ENCODE assay signal across 15 cellular contexts in genomic region chr20:33852971-33853813, GRCh38. TPM values are rescaled to one million over a fixed set of nuclear protein-coding genes. Genes with fewer than 3 reads are reported as not detected.
DNase-seq lines count a peak whose midpoint lies in the region; ATAC-seq, FAIRE-seq and TF ChIP-seq lines count a peak whose summit lies in the region.
"Had no signal": no experiment of that assay in that cellular context is flagged by ENCODE, and none has a peak within 500 bp of the region (broad histone marks: within the 10 kb centered on the region; RNA-seq: fewer than 3 reads in every experiment).

No MANE protein-coding gene starts in this region.

- peaks cover 48 to 66% of the 10 kb centered on the region in 2 experiments for H3K36me3 ChIP-seq in HepG2 (replicated peaks in 1 of 2; ENCODE audit: control insufficient read depth in 1 of 2, insufficient read depth in 2 of 2, low read length in 2 of 2)
- H3K36me3 ChIP-seq in right lobe of liver: peaks cover 0 to 43% (median 17%) of the 10 kb centered on the region in 4 donors
- H3K36me3 ChIP-seq in right atrium auricular region: peaks cover 50% of the 10 kb centered on the region

- no peaks in the 10 kb centered on the region for H3K9me3 Mint-ChIP-seq in activated B cell treated with CpG ODN at 0.5 μM for 24 hours
- H3K9me3 Mint-ChIP-seq: naive B cell, type B pancreatic cell had no signal

- no peak overlapping the region for H3K4me3 Mint-ChIP-seq in activated B cell treated with CpG ODN at 0.5 μM for 24 hours
- H3K4me3 Mint-ChIP-seq: naive B cell, type B pancreatic cell had no signal

- peaks cover 10% of the 10 kb centered on the region for H3K4me1 ChIP-seq in HepG2 (ENCODE audit: insufficient read depth, low read length)
- H3K4me1 ChIP-seq in right lobe of liver: no peaks in the 10 kb centered on the region
- no peaks in the 10 kb centered on the region for H3K4me1 ChIP-seq in right atrium auricular region
- H3K4me1 ChIP-seq: psoas muscle had no signal

- CTCF ChIA-PET in HepG2 (lab: Yijun Ruan, JAX; ENCODE audit: low intra/inter-chr PET ratio, low total read pairs): no interaction called here
- CTCF ChIA-PET in activated B cell treated with CpG ODN at 0.5 μM for 24 hours (lab: Charles Lee): no interaction called here

- peaks cover 3% of the 10 kb centered on the region for H3K79me2 ChIP-seq in HepG2 (ENCODE audit: insufficient read depth, low read length)

- 97% methylated on average over 20 of the region's 20 CpGs for WGBS in HepG2 (ENCODE audit: low lambda C conversion rate)
- 84% methylated on average over 11 of the region's 20 CpGs for WGBS in right lobe of liver (ENCODE audit: insufficient coverage, low coverage, low lambda C conversion rate, missing lambda C conversion rate)

- TF ChIP-seq POLR2A in HepG2 (IDR thresholded peaks at IDR 0.05; ENCODE audit: insufficient read depth in 1 of 2, low read depth in 2 of 2, low read length in 2 of 2): no peak
- no peak for TF ChIP-seq POLR2A in right lobe of liver (IDR thresholded peaks at IDR 0.05)

- TF ChIP-seq EP300 in HepG2 (IDR thresholded peaks at IDR 0.05; ENCODE audit: low read depth in 2 of 2, low read length in 2 of 2): no peak
- TF ChIP-seq EP300 in HepG2 (CRISPR knock-in tag; IDR thresholded peaks at IDR 0.05; ENCODE audit: borderline replicate concordance): no peak

- in situ Hi-C loops in HepG2 (cut with HindIII; ENCODE audit: extremely low pct_ligation_motif_present, low pct_unique_long_range_greater_than_20kb): no loop called here

- no peak overlapping the region for H3K27ac ChIP-seq in HepG2 (ENCODE audit: extremely low read length, insufficient read depth, low read length)
- H3K27ac ChIP-seq in right lobe of liver: no peak overlapping the region
- peak overlapping the region; percentile 4 for H3K27ac ChIP-seq in angular gyrus (ENCODE audit: low read depth, low read length)
- no peak overlapping the region for H3K27ac ChIP-seq in right atrium auricular region
- H3K27ac ChIP-seq: psoas muscle, SK-N-MC had no signal

- no peak for DNase-seq in HepG2 (ENCODE audit: low spot score)
- DNase-seq in right lobe of liver: no peak
- no peak for DNase-seq in activated B cell treated with CpG ODN at 0.5 μM for 24 hours
- DNase-seq in stimulated activated naive CD8-positive, alpha-beta T cell treated with anti-CD3 and anti-CD28 coated beads, Interleukin-15, Interleukin-2, amounts not matched to agents 100 U/mL and 50 U/mL, for 24 hours: no peak
- no peak for DNase-seq in left lobe of liver (ENCODE audit: low spot score)
- no peak for DNase-seq in NCI-H748 treated with DMSO at 0.1 percent for 48 hours (lab: John Stamatoyannopoulos, UW)
- DNase-seq in right atrium auricular region (ENCODE audit: low spot score): no peak
- DNase-seq: effector CD8-positive, alpha-beta T cell; naive B cell; NCI-H187; NCI-H524 had no signal

- no peak for TF ChIP-seq RAD21 in HepG2 (CRISPR knock-in tag; IDR thresholded peaks at IDR 0.05)

- no peaks in the 10 kb centered on the region for H3K27me3 Mint-ChIP-seq in activated B cell treated with CpG ODN at 0.5 μM for 24 hours
- H3K27me3 Mint-ChIP-seq: naive B cell, type B pancreatic cell had no signal

- no peak for ATAC-seq in HepG2
- ATAC-seq in right lobe of liver: no peak
- no peak for ATAC-seq in activated B cell treated with CpG ODN at 0.5 μM for 24 hours (ENCODE audit: low read depth)
- peak; percentile 51 for ATAC-seq in stimulated activated naive CD8-positive, alpha-beta T cell treated with anti-CD3 and anti-CD28 coated beads, Interleukin-15, Interleukin-2, amounts not matched to agents 100 U/mL and 50 U/mL, for 24 hours
- no peak for ATAC-seq in left lobe of liver
- ATAC-seq: psoas muscle had no signal

- H3K4me2 ChIP-seq in HepG2 (ENCODE audit: low read depth, low read length): no peak overlapping the region

- no peaks in the 10 kb centered on the region; the same call in 1 of the 2 replicates for H4K20me1 ChIP-seq in HepG2 (ENCODE audit: insufficient read depth, low read length)

- peaks cover 94% of the 10 kb centered on the region for H3K36me3 Mint-ChIP-seq in activated B cell treated with CpG ODN at 0.5 μM for 24 hours (ENCODE audit: low read depth)

- TF ChIP-seq CTCF in HepG2 (CRISPR knock-in tag; IDR thresholded peaks at IDR 0.05) (no peak), right lobe of liver (IDR thresholded peaks at IDR 0.05) (no peak), activated B cell treated with CpG ODN at 0.5 μM for 24 hours (IDR thresholded peaks at IDR 0.05) (no peak), right atrium auricular region (IDR thresholded peaks at IDR 0.05) (no peak)

- H3K27me3 ChIP-seq in HepG2 (ENCODE audit: control insufficient read depth in 1 of 2, insufficient read depth in 2 of 2, low read length in 2 of 2) (no peaks in the 10 kb centered on the region), right lobe of liver (no peaks in the 10 kb centered on the region), right atrium auricular region (no peaks in the 10 kb centered on the region)

- intact Hi-C loops in HepG2 (cut with micrococcal nuclease; ENCODE audit: unreplicated experiment) (no loop called here), right lobe of liver (cut with DNase I) (no loop called here), activated B cell treated with CpG ODN at 0.5 μM for 24 hours (cut with micrococcal nuclease) (no loop called here)

- POLR2A ChIA-PET in HepG2 (lab: Yijun Ruan, JAX) (no interaction called here), activated B cell treated with CpG ODN at 0.5 μM for 24 hours (lab: Charles Lee) (no interaction called here)

- H3K4me3 ChIP-seq in HepG2 (replicated peaks in 1 of 3; ENCODE audit: insufficient read depth in 1 of 3, low read depth in 2 of 3, low read length in 3 of 3) (no peak overlapping the region), right lobe of liver (no peak overlapping the region), right atrium auricular region (no peak overlapping the region)
- H3K4me3 ChIP-seq: psoas muscle, SK-N-MC had no signal

- H3K9me3 ChIP-seq in HepG2 (ENCODE audit: low read length): no peaks in the 10 kb centered on the region
- H3K9me3 ChIP-seq in right lobe of liver: no peaks in the 10 kb centered on the region
- H3K9me3 ChIP-seq in right atrium auricular region: no peaks in the 10 kb centered on the region
- H3K9me3 ChIP-seq: psoas muscle had no signal

- no peak overlapping the region for H2AFZ ChIP-seq in HepG2 (ENCODE audit: low read length)

- no peak for FAIRE-seq in HepG2 (lab: Jason Lieb, UNC)

- no TSS peak for BruUV-seq in HepG2 (replicated peaks; lab: Mats Ljungman, UMichigan)

- H3K4me1 Mint-ChIP-seq in activated B cell treated with CpG ODN at 0.5 μM for 24 hours: peaks cover 23% of the 10 kb centered on the region

- H3K9ac ChIP-seq in HepG2 (ENCODE audit: insufficient read depth, low read depth, low read length): no peak overlapping the region

- H3K27ac Mint-ChIP-seq in activated B cell treated with CpG ODN at 0.5 μM for 24 hours: peak overlapping the region; percentile 50
- H3K27ac Mint-ChIP-seq: type B pancreatic cell had no signal

TF ChIP-seq in HepG2, 621 proteins besides CTCF, POLR2A, EP300 and RAD21:
- TF ChIP-seq ZNF234 (CRISPR knock-in tag; conservative IDR thresholded peaks at IDR 0.05): no peak
- TF ChIP-seq HOXD1 (CRISPR knock-in tag; IDR thresholded peaks at IDR 0.05): no peak
- TF ChIP-seq SRSF1 (optimal IDR thresholded peaks at IDR 0.05; ENCODE audit: low read depth, low read length): no peak
- no peak for TF ChIP-seq ZNF740 (CRISPR knock-in tag; IDR thresholded peaks at IDR 0.05)
- no peak for TF ChIP-seq RARA (CRISPR knock-in tag; IDR thresholded peaks at IDR 0.05)
- no peak for TF ChIP-seq ZNF614 (CRISPR knock-in tag; IDR thresholded peaks at IDR 0.05; ENCODE audit: borderline replicate concordance)
- peak; percentile 70 for TF ChIP-seq RBM22 (optimal IDR thresholded peaks at IDR 0.05; ENCODE audit: low read length)
- no peak for TF ChIP-seq RBFOX2 (IDR thresholded peaks at IDR 0.05; ENCODE audit: low read depth, low read length)
- TF ChIP-seq GTF2F1 (IDR thresholded peaks at IDR 0.05; ENCODE audit: low read length): no peak

RNA-seq across cellular contexts. Expression of gene CHMP4B, which starts 42.0 kb away (rescaled TPM):
- total RNA-seq in HepG2 (2016; rRNA removed; fragmentation: Illumina TruSeq; extraction: Trizol) (40.1 and 55.7 TPM in 2 replicates), right lobe of liver (10 to 100 TPM; 21.0 to 40.8 (median 28.3) TPM), activated B cell treated with CpG ODN at 0.5 μM for 24 hours (116 and 121 TPM in 2 replicates), left lobe of liver (24.4 TPM), right atrium auricular region (10 to 100 TPM; 57.0 to 79.5 TPM)
- 21.5 and 22.5 TPM in 2 replicates for total RNA-seq in HepG2 (2016; cell fraction: cytosol; rRNA removed; fragmentation: Illumina TruSeq; extraction: Trizol; ENCODE audit: low read depth)
- 38.1 and 49.5 TPM in 2 replicates for total RNA-seq in HepG2 (2016; cell fraction: insoluble cytoplasmic fraction; rRNA removed; fragmentation: Illumina TruSeq; extraction: Trizol)
- total RNA-seq in HepG2 (2016; cell fraction: membrane; rRNA removed; fragmentation: Illumina TruSeq; extraction: Trizol): 48.4 and 51.3 TPM in 2 replicates
- 20.3 and 20.7 TPM in 2 replicates for total RNA-seq in HepG2 (2016; cell fraction: nucleus; rRNA removed; fragmentation: Illumina TruSeq; extraction: Trizol)
- polyA plus RNA-seq in HepG2 (2011; rRNA removed): 45.6 and 53.3 TPM in 2 replicates
- 41.0 and 57.4 TPM in 2 replicates for polyA plus RNA-seq in HepG2 (2011; cell fraction: cytosol; rRNA removed)
- polyA plus RNA-seq in HepG2 (2011; cell fraction: nucleus; rRNA removed): 16.8 and 22.7 TPM in 2 replicates
- polyA plus RNA-seq in HepG2 (2012): 89.7 and 106 TPM in 2 replicates
- 70.9 and 93.4 TPM in 2 replicates for polyA plus RNA-seq in HepG2 (2016; cell fraction: cytosol; fragmentation: Illumina TruSeq; extraction: Trizol; ENCODE audit: low read depth)
- 148 and 160 TPM in 2 replicates for polyA plus RNA-seq in HepG2 (2016; cell fraction: insoluble cytoplasmic fraction; fragmentation: Illumina TruSeq; extraction: Trizol; ENCODE audit: low read depth)
- 107 and 129 TPM in 2 replicates for polyA plus RNA-seq in HepG2 (2016; cell fraction: membrane; fragmentation: Illumina TruSeq; extraction: Trizol; ENCODE audit: low read depth)
- 88.7 and 93.2 TPM in 2 replicates for polyA plus RNA-seq in HepG2 (2016; cell fraction: nucleus; fragmentation: Illumina TruSeq; extraction: Trizol; ENCODE audit: insufficient read depth, low read depth)
- 12.1 and 18.5 TPM in 2 replicates for polyA minus RNA-seq in HepG2 (2011; rRNA and poly(A)+ RNA removed; ENCODE audit: low replicate concordance)
- polyA minus RNA-seq in HepG2 (2011; cell fraction: cytosol; rRNA and poly(A)+ RNA removed): 23.5 and 28.2 TPM in 2 replicates
- polyA minus RNA-seq in HepG2 (2011; cell fraction: nucleus; rRNA and poly(A)+ RNA removed): 9.5 and 11.8 TPM in 2 replicates
